ENCODE assay signal across 16 cellular contexts in genomic region chr2:233430091-233430490, GRCh38.
DNase-seq lines count a peak whose midpoint lies in the region; ATAC-seq, FAIRE-seq and TF ChIP-seq lines count a peak whose summit lies in the region.
"Had no signal": no experiment of that assay in that cellular context is flagged by ENCODE, and none has a peak within 500 bp of the region (broad histone marks: within the 10 kb centered on the region; RNA-seq: fewer than 3 reads in every experiment).

No MANE protein-coding gene starts in this region.

- FAIRE-seq in HTR-8/SVneo (lab: Jason Lieb, UNC) = no peak

- H2BK120ac ChIP-seq in neuronal stem cell (ENCODE audit: low read depth, low read length) = no peak overlapping the region

- CTCF ChIA-PET in CD4-positive, alpha-beta T cell (lab: Charles Lee) = interaction anchor here (1.0 to 1.5 kb wide), 2 partner anchors 13 to 26 kb away, joined by 3 to 6 read pairs; no protein-coding TSS in a partner anchor

- no peak for DNase-seq in CD4-positive, alpha-beta T cell
- DNase-seq in HTR-8/SVneo (ENCODE audit: insufficient read length, low spot score) (peak; percentile 56), cardiac fibroblast (ENCODE audit: low read depth in 2 of 2) (peak; percentile 57 to 71), neuronal stem cell (ENCODE audit: low spot score) (no peak), GOT3 (lab: John Stamatoyannopoulos, UW) (no peak)
- no peak for DNase-seq in naive thymus-derived CD8-positive, alpha-beta T cell
- DNase-seq: activated naive CD8-positive, alpha-beta T cell treated with anti-CD3 and anti-CD28 coated beads for 36 hours; cortex of kidney; kidney glomerular epithelial cell; NCI-H146; NCI-H82; sigmoid colon; WERI-Rb-1 had no signal

- peaks cover 76% of the 10 kb centered on the region for H3K36me3 Mint-ChIP-seq in CD4-positive, alpha-beta T cell (ENCODE audit: low read depth)
- peaks cover 4 to 69% (median 20%) of the 10 kb centered on the region in 3 donors for H3K36me3 Mint-ChIP-seq in naive thymus-derived CD8-positive, alpha-beta T cell

- H3K4ac ChIP-seq in neuronal stem cell (ENCODE audit: low read length) = no peak overlapping the region

- H2BK5ac ChIP-seq in neuronal stem cell (ENCODE audit: low read length) = no peak overlapping the region

- H3K27me3 ChIP-seq in CD4-positive, alpha-beta T cell (ENCODE audit: control insufficient read depth, insufficient read depth, low read length) = no peaks in the 10 kb centered on the region
- no peaks in the 10 kb centered on the region for H3K27me3 ChIP-seq in neuronal stem cell (ENCODE audit: control insufficient read depth in 3 of 3, insufficient read depth in 3 of 3, low read depth in 1 of 3, low read length in 3 of 3)
- H3K27me3 ChIP-seq: sigmoid colon, suprapubic skin had no signal

- H2AFZ ChIP-seq in neuronal stem cell (ENCODE audit: low read length) = no peak overlapping the region

- WGBS in neuronal stem cell (ENCODE audit: extremely low coverage in 2 of 2, insufficient read length in 2 of 2, insufficient replicate concordance in 1 of 2), 2 donors = no CpG with 5 or more reads among the region's 4 CpGs

- H3K79me1 ChIP-seq in neuronal stem cell (ENCODE audit: low read depth, low read length) = no peaks in the 10 kb centered on the region

- no peak overlapping the region for H2AK5ac ChIP-seq in neuronal stem cell (ENCODE audit: low read depth, low read length)

- POLR2A ChIA-PET in CD4-positive, alpha-beta T cell (lab: Charles Lee) = interaction anchor here (8.1 kb wide), 1 partner anchor 10 kb away, joined by 55 read pairs; no protein-coding TSS in a partner anchor
- POLR2A ChIA-PET in naive thymus-derived CD8-positive, alpha-beta T cell (lab: Charles Lee) = interaction anchor here (0.8 to 1.3 kb wide), 3 partner anchors 10 to 13 kb away, joined by 3 to 6 read pairs (median 4); no protein-coding TSS in a partner anchor

- H3K4me2 ChIP-seq in neuronal stem cell (ENCODE audit: insufficient read depth, low read length, poor library complexity, severe bottlenecking) = no peak overlapping the region

- H3K4me1 ChIP-seq in neuronal stem cell (ENCODE audit: control insufficient read depth in 2 of 2, insufficient read depth in 1 of 2, low read depth in 1 of 2, low read length in 2 of 2) = no peaks in the 10 kb centered on the region
- H3K4me1 ChIP-seq: suprapubic skin had no signal

- H3K27ac Mint-ChIP-seq in CD4-positive, alpha-beta T cell = peak overlapping the region; percentile 71
- H3K27ac Mint-ChIP-seq in naive thymus-derived CD8-positive, alpha-beta T cell = peak overlapping the region in 7 of 10 donors; percentile 2 to 85 (median 68)
- H3K27ac Mint-ChIP-seq: activated naive CD8-positive, alpha-beta T cell treated with anti-CD3 and anti-CD28 coated beads for 36 hours had no signal

- intact Hi-C loops in CD4-positive, alpha-beta T cell (cut with DNase I, micrococcal nuclease) = loop anchor here in 1 of 2 experiments (5.0 kb wide), 1 partner anchor 1648 kb away; the partner anchor contains the start of gene PDE6D

- no peaks in the 10 kb centered on the region for H3K27me3 Mint-ChIP-seq in CD4-positive, alpha-beta T cell
- H3K27me3 Mint-ChIP-seq in naive thymus-derived CD8-positive, alpha-beta T cell = no peaks in the 10 kb centered on the region
- H3K27me3 Mint-ChIP-seq: activated naive CD8-positive, alpha-beta T cell treated with anti-CD3 and anti-CD28 coated beads for 36 hours had no signal

- H3K4me3 Mint-ChIP-seq in CD4-positive, alpha-beta T cell = no peak overlapping the region
- H3K4me3 Mint-ChIP-seq in naive thymus-derived CD8-positive, alpha-beta T cell = peak overlapping the region in 6 of 10 donors; percentile 3 to 43 (median 24)
- H3K4me3 Mint-ChIP-seq: activated naive CD8-positive, alpha-beta T cell treated with anti-CD3 and anti-CD28 coated beads for 36 hours; nephron had no signal

- no peaks in the 10 kb centered on the region for H3K36me3 ChIP-seq in neuronal stem cell (replicated peaks in 1 of 2; ENCODE audit: control insufficient read depth in 2 of 2, insufficient read depth in 2 of 2, low read length in 2 of 2)
- H3K36me3 ChIP-seq: WERI-Rb-1 had no signal

- H3K23ac ChIP-seq in neuronal stem cell (ENCODE audit: low read depth, low read length, poor library complexity) = no peak overlapping the region

- no peak overlapping the region for H2BK12ac ChIP-seq in neuronal stem cell (ENCODE audit: low read length)

- no peak overlapping the region for H3K14ac ChIP-seq in neuronal stem cell (ENCODE audit: low read length)

- peaks cover 79% of the 10 kb centered on the region for H3K4me1 Mint-ChIP-seq in CD4-positive, alpha-beta T cell (ENCODE audit: low read depth)
- peaks cover 36 to 82% (median 76%) of the 10 kb centered on the region in 4 donors for H3K4me1 Mint-ChIP-seq in naive thymus-derived CD8-positive, alpha-beta T cell

- H3K9me3 ChIP-seq in CD4-positive, alpha-beta T cell (ENCODE audit: control insufficient read depth, low read length) = no peaks in the 10 kb centered on the region
- H3K9me3 ChIP-seq in neuronal stem cell (replicated peaks in 1 of 2; ENCODE audit: control insufficient read depth in 2 of 2, insufficient read depth in 1 of 2, low read depth in 1 of 2, low read length in 2 of 2) = peaks cover 0 to 3% of the 10 kb centered on the region in 2 donors
- H3K9me3 ChIP-seq: sigmoid colon, suprapubic skin had no signal

- ATAC-seq in CD4-positive, alpha-beta T cell (ENCODE audit: poor library complexity) = no peak
- ATAC-seq in naive thymus-derived CD8-positive, alpha-beta T cell = no peak
- no peak for ATAC-seq in GM18502 (IDR thresholded peaks at IDR 0.05; ENCODE audit: poor library complexity, unreplicated experiment)

- no peak overlapping the region for H3K4me3 ChIP-seq in cardiac fibroblast (replicated peaks in 1 of 2; ENCODE audit: low read depth in 2 of 2, low read length in 2 of 2)
- no peak overlapping the region for H3K4me3 ChIP-seq in neuronal stem cell (ENCODE audit: low read length in 2 of 2)
- H3K4me3 ChIP-seq: sigmoid colon, suprapubic skin had no signal

- H3K9me3 Mint-ChIP-seq in CD4-positive, alpha-beta T cell = peaks cover 4% of the 10 kb centered on the region
- no peaks in the 10 kb centered on the region for H3K9me3 Mint-ChIP-seq in naive thymus-derived CD8-positive, alpha-beta T cell

- no peak overlapping the region for H4K8ac ChIP-seq in neuronal stem cell (ENCODE audit: low read depth, low read length)

- no peak for TF ChIP-seq CTCF in CD4-positive, alpha-beta T cell (IDR thresholded peaks at IDR 0.05)
- no peak for TF ChIP-seq CTCF in cardiac fibroblast (IDR thresholded peaks at IDR 0.05; ENCODE audit: low read depth, low read length)

- H3K9ac ChIP-seq in neuronal stem cell (ENCODE audit: low read depth, low read length, poor library complexity) = no peak overlapping the region

- H3K18ac ChIP-seq in neuronal stem cell (ENCODE audit: low read length) = no peak overlapping the region

- H2BK15ac ChIP-seq in neuronal stem cell (ENCODE audit: low read length) = no peak overlapping the region

- H3K27ac ChIP-seq in CD4-positive, alpha-beta T cell (ENCODE audit: low read depth, low read length) = no peak overlapping the region
- no peak overlapping the region for H3K27ac ChIP-seq in neuronal stem cell (replicated peaks; ENCODE audit: low read length)
- H3K27ac ChIP-seq: sigmoid colon, suprapubic skin, WERI-Rb-1 had no signal

- H4K91ac ChIP-seq in neuronal stem cell (ENCODE audit: low read depth, low read length, poor library complexity) = no peak overlapping the region

Comparison
In these comparisons a context has a peak if more than half of its experiments do, and no peak if none do; other contexts are left out.
1. DNase-seq: peak in HTR-8/SVneo (single experiment) and cardiac fibroblast (2 of 2); none in CD4-positive, alpha-beta T cell (0 of 10), naive thymus-derived CD8-positive, alpha-beta T cell (0 of 10), neuronal stem cell (single experiment) and GOT3 (single experiment).